In the genomic region with DNA sequence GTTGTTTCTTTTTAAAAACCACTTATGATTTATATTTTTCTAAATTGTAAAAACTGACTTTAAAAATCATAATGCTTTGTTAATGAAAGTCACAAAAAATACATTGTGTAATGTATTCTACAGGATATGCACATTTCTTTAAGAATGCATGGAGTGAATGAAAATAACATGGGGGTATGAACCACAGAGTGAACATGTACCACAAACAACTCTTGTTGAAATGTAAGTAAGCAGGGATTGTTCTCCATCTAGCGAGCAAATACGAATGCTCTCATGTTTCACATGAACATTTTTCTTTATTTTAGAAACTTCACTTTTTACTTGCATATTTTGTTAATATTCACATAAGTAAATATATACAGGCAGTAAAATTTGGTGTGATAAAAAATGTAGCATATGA, we compare ENCODE assay signal across 1 cellular context.
TF ChIP-seq lines count a peak whose summit lies in the region.

No MANE protein-coding gene starts in this region.

TF ChIP-seq in SK-N-SH, 30 proteins besides CTCF, POLR2A, EP300 and RAD21 (continued from another document):
- TF ChIP-seq FOSL2 (IDR thresholded peaks at IDR 0.05; ENCODE audit: borderline replicate concordance, low read depth) (no peak), SIN3A (IDR thresholded peaks at IDR 0.05; ENCODE audit: borderline replicate concordance, low read depth, low read length) (no peak), RCOR1 (IDR thresholded peaks at IDR 0.05; ENCODE audit: low read length) (no peak), GABPA (IDR thresholded peaks at IDR 0.05; ENCODE audit: low read depth) (no peak), TAF1 (IDR thresholded peaks at IDR 0.05; ENCODE audit: borderline replicate concordance, low read depth, low read length) (no peak)
- TF ChIP-seq, protein P1, sequence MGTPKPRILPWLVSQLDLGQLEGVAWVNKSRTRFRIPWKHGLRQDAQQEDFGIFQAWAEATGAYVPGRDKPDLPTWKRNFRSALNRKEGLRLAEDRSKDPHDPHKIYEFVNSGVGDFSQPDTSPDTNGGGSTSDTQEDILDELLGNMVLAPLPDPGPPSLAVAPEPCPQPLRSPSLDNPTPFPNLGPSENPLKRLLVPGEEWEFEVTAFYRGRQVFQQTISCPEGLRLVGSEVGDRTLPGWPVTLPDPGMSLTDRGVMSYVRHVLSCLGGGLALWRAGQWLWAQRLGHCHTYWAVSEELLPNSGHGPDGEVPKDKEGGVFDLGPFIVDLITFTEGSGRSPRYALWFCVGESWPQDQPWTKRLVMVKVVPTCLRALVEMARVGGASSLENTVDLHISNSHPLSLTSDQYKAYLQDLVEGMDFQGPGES (IDR thresholded peaks at IDR 0.05; ENCODE audit: low read depth, low read length): no peak
- TF ChIP-seq, protein P2, sequence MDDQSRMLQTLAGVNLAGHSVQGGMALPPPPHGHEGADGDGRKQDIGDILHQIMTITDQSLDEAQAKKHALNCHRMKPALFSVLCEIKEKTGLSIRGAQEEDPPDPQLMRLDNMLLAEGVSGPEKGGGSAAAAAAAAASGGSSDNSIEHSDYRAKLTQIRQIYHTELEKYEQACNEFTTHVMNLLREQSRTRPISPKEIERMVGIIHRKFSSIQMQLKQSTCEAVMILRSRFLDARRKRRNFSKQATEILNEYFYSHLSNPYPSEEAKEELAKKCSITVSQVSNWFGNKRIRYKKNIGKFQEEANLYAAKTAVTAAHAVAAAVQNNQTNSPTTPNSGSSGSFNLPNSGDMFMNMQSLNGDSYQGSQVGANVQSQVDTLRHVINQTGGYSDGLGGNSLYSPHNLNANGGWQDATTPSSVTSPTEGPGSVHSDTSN (IDR thresholded peaks at IDR 0.05): no peak
